8 cellular contexts compared by ENCODE assay signal in the genomic region with DNA sequence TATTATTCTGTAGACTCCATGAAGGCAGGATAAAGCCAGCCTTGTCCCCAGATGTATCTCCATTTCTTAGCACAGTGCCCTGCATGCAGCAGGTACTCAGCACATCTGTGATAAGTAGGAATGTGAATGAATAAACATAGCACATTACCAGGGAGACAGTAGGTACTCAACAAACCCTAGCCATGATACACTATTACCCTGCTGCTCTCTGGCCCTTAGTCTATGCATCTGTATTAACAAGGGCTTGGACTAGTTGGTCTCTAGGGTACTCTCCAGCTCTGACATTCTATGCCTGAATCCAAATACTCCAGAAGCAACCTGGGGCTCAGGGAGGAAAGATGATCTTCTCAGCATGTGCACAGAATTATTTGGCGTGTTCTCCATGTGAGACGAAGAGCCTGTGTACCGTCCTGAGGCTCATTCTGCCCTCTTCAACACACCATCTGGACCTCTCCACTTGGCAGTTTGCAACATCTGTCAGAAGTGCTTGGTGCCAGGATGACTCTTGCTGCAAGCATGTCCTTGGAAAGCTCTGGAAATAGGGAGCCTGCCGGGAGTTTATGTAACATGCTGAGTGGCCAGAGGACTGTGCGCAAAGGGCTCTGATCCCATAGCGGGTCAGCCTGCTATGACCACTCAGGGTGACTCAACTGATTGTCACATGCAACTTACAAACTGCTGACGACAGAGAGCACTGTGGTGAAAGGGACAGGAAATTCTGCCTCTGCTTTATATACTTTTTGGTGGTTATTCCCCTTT.
DNase-seq lines count a peak whose midpoint lies in the region; ATAC-seq and TF ChIP-seq lines count a peak whose summit lies in the region.

No MANE protein-coding gene starts in this region.

- 0 out of 2 replicates have a peak overlapping the region, but pooled peaks have one; percentile 2 for H3K9ac ChIP-seq in IMR-90 (ENCODE audit: low read depth, low read length)
- H3K9ac ChIP-seq in adipocyte (ENCODE audit: low read length) = peak overlapping the region; percentile 81
- no peak overlapping the region for H3K9ac ChIP-seq in subcutaneous abdominal adipose tissue (ENCODE audit: low read length in 5 of 5)

- H2AFZ ChIP-seq in IMR-90 (replicated peaks; ENCODE audit: low read length, poor library complexity) = peak overlapping the region; percentile 15

- no peak for TF ChIP-seq POLR2A in IMR-90 (IDR thresholded peaks at IDR 0.05; ENCODE audit: low read depth, low read length)

- CTCF ChIA-PET in IMR-90 (lab: Yijun Ruan, JAX) = interaction anchor here (0.6 kb wide), 2 partner anchors 18 to 1141 kb away, joined by 3 read pairs; no protein-coding TSS in a partner anchor

- H3K36me3 ChIP-seq in IMR-90 (ENCODE audit: control insufficient read depth, insufficient read depth, low read length) (no peaks in the 10 kb centered on the region), adipocyte (ENCODE audit: control insufficient read depth, insufficient read depth, low read length, severe bottlenecking) (no peaks in the 10 kb centered on the region), subcutaneous abdominal adipose tissue (ENCODE audit: control insufficient read depth in 5 of 5, insufficient read depth in 5 of 5, low read length in 5 of 5) (no peaks in the 10 kb centered on the region)

- peaks cover 19% of the 10 kb centered on the region for H3K9me1 ChIP-seq in IMR-90 (ENCODE audit: insufficient read depth, low read length)

- WGBS in IMR-90 (ENCODE audit: extremely low coverage in 2 of 2, insufficient read length in 1 of 2), 2 experiments = 0% methylated on average over 2 of the region's 7 CpGs; no CpG with 5 or more reads in 1 of the 2 experiments

- H3K4me1 ChIP-seq in IMR-90 (ENCODE audit: control insufficient read depth, insufficient read depth, low read length) = peaks cover 22% of the 10 kb centered on the region
- peaks cover 43% of the 10 kb centered on the region for H3K4me1 ChIP-seq in adipocyte (ENCODE audit: control insufficient read depth, insufficient read depth, low read length)
- peaks cover 2 to 15% (median 11%) of the 10 kb centered on the region in 5 donors for H3K4me1 ChIP-seq in subcutaneous abdominal adipose tissue (ENCODE audit: control insufficient read depth in 5 of 5, insufficient read depth in 5 of 5, low read length in 5 of 5)

- no peak overlapping the region for H3K4me2 ChIP-seq in IMR-90 (ENCODE audit: low read depth, low read length)

- no TSS peak for BruUV-seq in IMR-90 (replicated peaks; lab: Mats Ljungman, UMichigan)

- peak overlapping the region; percentile 73 for H3K23ac ChIP-seq in IMR-90 (ENCODE audit: low read depth, low read length)

- no peak for TF ChIP-seq CTCF in IMR-90 (conservative IDR thresholded peaks at IDR 0.05; ENCODE audit: low read depth, low read length)

- H3K79me1 ChIP-seq in IMR-90 (ENCODE audit: low read depth in 1 of 2, low read length in 2 of 2) = 0 out of 4 replicates have a peak, but pooled peaks cover 0 to 3% of the 10 kb centered on the region in 2 experiments

- in situ Hi-C loops in IMR-90 (cut with MboI; ENCODE audit: low sequenced_read_pairs) = no loop called here

- H2BK120ac ChIP-seq in IMR-90 (ENCODE audit: low read depth, low read length) = peak overlapping the region; percentile 96

- H3K27ac ChIP-seq in IMR-90 (ENCODE audit: insufficient read depth, low read length) (peak overlapping the region; percentile 61), subcutaneous abdominal adipose tissue (ENCODE audit: low read depth, low read length) (peak overlapping the region; percentile 83)

- H4K91ac ChIP-seq in IMR-90 (ENCODE audit: insufficient read depth, low read depth, low read length) = peak overlapping the region; percentile 88

- peak overlapping the region; percentile 95 for H2AK5ac ChIP-seq in IMR-90 (ENCODE audit: low read depth, low read length)

- H2BK15ac ChIP-seq in IMR-90 (ENCODE audit: low read depth, low read length) = peak overlapping the region; percentile 40

- peak overlapping the region; percentile 94 for H3K4ac ChIP-seq in IMR-90 (ENCODE audit: low read depth, low read length)

- H2BK20ac ChIP-seq in IMR-90 (ENCODE audit: low read depth, low read length) = peak overlapping the region; percentile 93

- ATAC-seq in IMR-90 (ENCODE audit: low read depth) (peak; percentile 94), left cardiac atrium (peak; percentile 99), GM19467 (IDR thresholded peaks at IDR 0.05; ENCODE audit: unreplicated experiment) (no peak)

- intact Hi-C loops in IMR-90 (cut with micrococcal nuclease) = loop anchor here (1.0 to 2.0 kb wide), 3 partner anchors 14 to 275 kb away; no protein-coding TSS in a partner anchor
- intact Hi-C loops in left cardiac atrium (cut with DNase I) = no loop called here

- H3K4me3 ChIP-seq in IMR-90 (ENCODE audit: insufficient read depth, low read depth, low read length) = no peak overlapping the region
- no peak overlapping the region for H3K4me3 ChIP-seq in adipocyte (ENCODE audit: low read length)
- no peak overlapping the region for H3K4me3 ChIP-seq in subcutaneous abdominal adipose tissue (ENCODE audit: low read depth in 1 of 5, low read length in 5 of 5)

- peak overlapping the region; percentile 90 for H3K14ac ChIP-seq in IMR-90 (replicated peaks; ENCODE audit: low read depth, low read length)

- TF ChIP-seq RAD21 in IMR-90 (IDR thresholded peaks at IDR 0.05; ENCODE audit: low read length) = peak; percentile 28; the same call in 1 of the 2 replicates

- H3K27me3 ChIP-seq in IMR-90 (ENCODE audit: control insufficient read depth, insufficient read depth, low read length) (no peaks in the 10 kb centered on the region), adipocyte (replicated peaks; ENCODE audit: control insufficient read depth, insufficient read depth, low read length) (no peaks in the 10 kb centered on the region), subcutaneous abdominal adipose tissue (ENCODE audit: control insufficient read depth in 5 of 5, insufficient read depth in 4 of 5, low read length in 5 of 5) (no peaks in the 10 kb centered on the region)

- H4K8ac ChIP-seq in IMR-90 (ENCODE audit: low read depth in 2 of 2, low read length in 2 of 2) = peak overlapping the region; percentile 38 to 83

- peak overlapping the region; percentile 56 for H3K56ac ChIP-seq in IMR-90 (ENCODE audit: extremely low read depth, insufficient read depth, low read length)

- POLR2A ChIA-PET in IMR-90 (lab: Charles Lee; ENCODE audit: unreplicated experiment) = no interaction called here

- H2AK9ac ChIP-seq in IMR-90 (replicated peaks; ENCODE audit: low read depth, low read length, poor library complexity) = peak overlapping the region; percentile 51

- H4K20me1 ChIP-seq in IMR-90 (ENCODE audit: insufficient read depth, low read length) = no peaks in the 10 kb centered on the region

- peak; percentile 100 for DNase-seq in IMR-90
- peak; percentile 96 for DNase-seq in adipocyte (ENCODE audit: low read depth)
- peak; percentile 83 for DNase-seq in left cardiac atrium
- DNase-seq in NCI-H1417 treated with DMSO at 0.1 percent for 48 hours (lab: John Stamatoyannopoulos, UW) = no peak
- DNase-seq in activated effector memory CD4-positive, alpha-beta T cell treated with Interleukin-2 at 50 U/mL for 16 hours = no peak
- DNase-seq in NCI-H2196 (lab: John Stamatoyannopoulos, UW; ENCODE audit: unreplicated experiment) = no peak

- H3K9me3 ChIP-seq in IMR-90 (ENCODE audit: control insufficient read depth, insufficient read depth, low read length) (no peaks in the 10 kb centered on the region), adipocyte (ENCODE audit: control insufficient read depth, low read length) (no peaks in the 10 kb centered on the region), subcutaneous abdominal adipose tissue (ENCODE audit: control insufficient read depth in 5 of 5, low read length in 5 of 5) (no peaks in the 10 kb centered on the region)

- peak overlapping the region; percentile 68 for H4K5ac ChIP-seq in IMR-90 (ENCODE audit: low read depth, low read length)

- peak overlapping the region; percentile 88 for H3K18ac ChIP-seq in IMR-90 (ENCODE audit: low read depth, low read length)

- dilution Hi-C loops in IMR-90 (cut with HindIII; ENCODE audit: low sequenced_read_pairs, unreplicated experiment) = no loop called here

- H2BK5ac ChIP-seq in IMR-90 (ENCODE audit: low read depth, low read length, poor library complexity, severe bottlenecking) = peak overlapping the region; percentile 78

TF ChIP-seq in IMR-90, 13 proteins besides CTCF, POLR2A, EP300 and RAD21 (continues in another document):
- TF ChIP-seq MXI1 (IDR thresholded peaks at IDR 0.05; ENCODE audit: borderline replicate concordance, low read depth, low read length) (peak; percentile 94), BHLHE40 (IDR thresholded peaks at IDR 0.05; ENCODE audit: low read depth, low read length) (peak; percentile 78), CEBPB (IDR thresholded peaks at IDR 0.05; ENCODE audit: low read depth, low read length) (peak; percentile 90), SMC3 (IDR thresholded peaks at IDR 0.05; ENCODE audit: low read depth, low read length) (peak; percentile 4; the same call in 1 of the 2 replicates), NFE2L2 (IDR thresholded peaks at IDR 0.05; ENCODE audit: low read depth, low read length) (peak; percentile 76), MAZ (IDR thresholded peaks at IDR 0.05; ENCODE audit: borderline replicate concordance, low read depth, low read length) (no peak; the same call in 1 of the 2 replicates), MAFK (IDR thresholded peaks at IDR 0.05; ENCODE audit: low read depth, low read length) (peak; percentile 75), RCOR1 (IDR thresholded peaks at IDR 0.05; ENCODE audit: insufficient replicate concordance, low read length) (peak; percentile 71), FOS (IDR thresholded peaks at IDR 0.05; ENCODE audit: low read depth, low read length) (peak; percentile 87)
- TF ChIP-seq, protein P1, sequence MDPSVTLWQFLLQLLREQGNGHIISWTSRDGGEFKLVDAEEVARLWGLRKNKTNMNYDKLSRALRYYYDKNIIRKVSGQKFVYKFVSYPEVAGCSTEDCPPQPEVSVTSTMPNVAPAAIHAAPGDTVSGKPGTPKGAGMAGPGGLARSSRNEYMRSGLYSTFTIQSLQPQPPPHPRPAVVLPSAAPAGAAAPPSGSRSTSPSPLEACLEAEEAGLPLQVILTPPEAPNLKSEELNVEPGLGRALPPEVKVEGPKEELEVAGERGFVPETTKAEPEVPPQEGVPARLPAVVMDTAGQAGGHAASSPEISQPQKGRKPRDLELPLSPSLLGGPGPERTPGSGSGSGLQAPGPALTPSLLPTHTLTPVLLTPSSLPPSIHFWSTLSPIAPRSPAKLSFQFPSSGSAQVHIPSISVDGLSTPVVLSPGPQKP (IDR thresholded peaks at IDR 0.05; ENCODE audit: borderline replicate concordance, low read depth, low read length) = no peak
- TF ChIP-seq, protein P2, sequence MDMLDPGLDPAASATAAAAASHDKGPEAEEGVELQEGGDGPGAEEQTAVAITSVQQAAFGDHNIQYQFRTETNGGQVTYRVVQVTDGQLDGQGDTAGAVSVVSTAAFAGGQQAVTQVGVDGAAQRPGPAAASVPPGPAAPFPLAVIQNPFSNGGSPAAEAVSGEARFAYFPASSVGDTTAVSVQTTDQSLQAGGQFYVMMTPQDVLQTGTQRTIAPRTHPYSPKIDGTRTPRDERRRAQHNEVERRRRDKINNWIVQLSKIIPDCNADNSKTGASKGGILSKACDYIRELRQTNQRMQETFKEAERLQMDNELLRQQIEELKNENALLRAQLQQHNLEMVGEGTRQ (IDR thresholded peaks at IDR 0.05; ENCODE audit: low read depth, low read length) = peak; percentile 58; the same call in 1 of the 2 replicates

Comparison
In these comparisons a context has a peak if more than half of its experiments do, and no peak if none do; other contexts are left out.
1. DNase-seq: peak in IMR-90 (single experiment), adipocyte (single experiment) and left cardiac atrium (single experiment); none in NCI-H1417 treated with DMSO at 0.1 percent for 48 hours (single experiment), activated effector memory CD4-positive, alpha-beta T cell treated with Interleukin-2 at 50 U/mL for 16 hours (single experiment) and NCI-H2196 (single experiment).
2. H3K9ac ChIP-seq: peak in IMR-90 (single experiment) and adipocyte (single experiment); none in subcutaneous abdominal adipose tissue (0 of 5).